ENCODE assay signal across 34 cellular contexts in genomic region chr4:146960634-146961033, GRCh38. TPM values are rescaled to one million over a fixed set of nuclear protein-coding genes. Genes with fewer than 3 reads are reported as not detected.
"Had no signal": no experiment of that assay in that cellular context is flagged by ENCODE, and none has a peak within 500 bp of the region (broad histone marks: within the 10 kb centered on the region; RNA-seq: fewer than 3 reads in every experiment).

No MANE protein-coding gene starts in this region.

- H3K27me3 ChIP-seq: ascending aorta, gastroesophageal sphincter, hepatocyte, neutrophil, ovary, sigmoid colon, upper lobe of left lung had no signal

- H3K27ac ChIP-seq: ascending aorta, coronary artery, dorsolateral prefrontal cortex, gastroesophageal sphincter, hepatocyte, left ventricle myocardium inferior, neutrophil, ovary, sigmoid colon, upper lobe of left lung had no signal

- H3K4me2 ChIP-seq: hepatocyte, smooth muscle cell had no signal

- H3K4me1 ChIP-seq: ascending aorta, gastroesophageal sphincter, sigmoid colon, upper lobe of left lung had no signal

- H3K9me3 ChIP-seq: ascending aorta, gastroesophageal sphincter, mucosa of descending colon, neutrophil, ovary, sigmoid colon, upper lobe of left lung had no signal

- ATAC-seq: gastroesophageal sphincter; mucosa of descending colon; stimulated activated memory B cell treated with anti-CD40 and anti-IgM and Interleukin-4, amounts not matched to agents 10 μg/mL and 1 μg/mL and 100 μg/mL, for 72 hours; stimulated activated naive CD8-positive, alpha-beta T cell treated with anti-CD3 and anti-CD28 coated beads, Interleukin-15, amount 100 ng/mL, for 72 hours had no signal

- DNase-seq: activated CD4-positive, alpha-beta memory T cell treated with anti-CD3 and anti-CD28 coated beads, Interleukin-2, amount 10 ng/mL, durations not matched to agents 7 days and 5 days; activated CD4-positive, alpha-beta T cell treated with anti-CD3 and anti-CD28 coated beads, Interleukin-2, amount 10 ng/mL, durations not matched to agents 7 days and 5 days; activated CD4-positive, CD25-positive, alpha-beta regulatory T cell treated with anti-CD3 and anti-CD28 coated beads, Interleukin-2, amount 50 U/mL, for 72 hours; activated CD8-positive, alpha-beta memory T cell treated with anti-CD3 and anti-CD28 coated beads, Interleukin-2, amount 50 U/mL, for 48 hours; activated gamma-delta T cell; activated naive CD4-positive, alpha-beta T cell treated with anti-CD3 and anti-CD28 coated beads, Interleukin-2, amount 10 ng/mL, durations not matched to agents 7 days and 5 days; activated naive CD8-positive, alpha-beta T cell treated with anti-CD3 and anti-CD28 coated beads, Interleukin-2, amount 10 ng/mL, durations not matched to agents 7 days and 5 days; activated T-cell treated with anti-CD3 and anti-CD28 coated beads, Interleukin-2, amount 50 U/mL, for 24 hours; dorsolateral prefrontal cortex; effector memory CD4-positive, alpha-beta T cell; islet precursor cell; left ventricle myocardium inferior; mucosa of descending colon; ovary; sigmoid colon; stimulated activated CD4-positive, alpha-beta T cell treated with anti-CD3 and anti-CD28 coated beads, Interleukin-1b, Interleukin-23, amount 100 ng/mL, for 48 hours; stimulated activated CD4-positive, alpha-beta T cell treated with anti-CD3 and anti-CD28 coated beads, Interleukin-4, amount 100 ng/mL, for 4 hours; stimulated activated CD8-positive, alpha-beta memory T cell treated with anti-CD3 and anti-CD28 coated beads, Interleukin-4, amount 100 ng/mL, for 48 hours; stimulated activated naive CD8-positive, alpha-beta T cell treated with anti-CD3 and anti-CD28 coated beads, Interleukin-15, amount 100 ng/mL, for 72 hours; substantia nigra; T1000; upper lobe of left lung had no signal

- H3K4me3 ChIP-seq: ascending aorta, coronary artery, dorsolateral prefrontal cortex, gastroesophageal sphincter, hepatocyte, left ventricle myocardium inferior, mucosa of descending colon, ovary, sigmoid colon, smooth muscle cell, upper lobe of left lung had no signal

- H3K79me2 ChIP-seq: hepatocyte had no signal

- H3K36me3 ChIP-seq: ascending aorta, gastroesophageal sphincter, left ventricle myocardium inferior, neutrophil, ovary, sigmoid colon, upper lobe of left lung had no signal

RNA-seq across cellular contexts. Expression of gene TTC29, which starts 15.0 kb away (rescaled TPM):
- total RNA-seq: activated CD4-positive, alpha-beta memory T cell treated with anti-CD3 and anti-CD28 coated beads, Interleukin-2, amount 10 ng/mL, durations not matched to agents 7 days and 5 days; activated CD4-positive, alpha-beta T cell treated with anti-CD3 and anti-CD28 coated beads, Interleukin-2, amount 10 ng/mL, durations not matched to agents 7 days and 5 days; activated naive CD8-positive, alpha-beta T cell treated with anti-CD3 and anti-CD28 coated beads, Interleukin-2, amount 10 ng/mL, durations not matched to agents 7 days and 5 days; ascending aorta; endothelial cell of umbilical vein; fibroblast of lung; fibroblast of villous mesenchyme; gastroesophageal sphincter; left ventricle myocardium inferior; lung microvascular endothelial cell; mesenteric fat pad; mucosa of descending colon; sigmoid colon had no signal
